ENCODE assay signal across 22 cellular contexts in the genomic region with DNA sequence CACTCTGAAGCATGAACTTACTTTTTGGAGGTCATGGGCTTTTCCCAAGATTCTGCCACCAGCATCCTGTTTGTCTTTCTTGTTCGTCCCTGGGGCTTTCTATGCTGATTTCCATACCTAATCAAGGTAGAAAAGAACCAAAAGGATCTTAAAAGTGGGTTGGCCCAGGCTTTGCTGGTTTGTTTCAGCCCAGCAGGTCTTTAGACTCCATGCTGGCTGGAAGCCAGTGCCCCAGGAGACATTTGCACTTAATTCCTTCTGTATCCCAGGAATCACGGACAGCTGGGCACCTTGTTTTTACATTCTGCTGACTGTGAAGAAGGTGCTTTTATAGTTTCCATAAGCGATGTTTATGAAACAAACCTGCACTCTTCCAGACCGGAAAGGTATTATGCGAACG.
DNase-seq lines count a peak whose midpoint lies in the region; TF ChIP-seq lines count a peak whose summit lies in the region.
"Had no signal": no experiment of that assay in that cellular context is flagged by ENCODE, and none has a peak within 500 bp of the region (broad histone marks: within the 10 kb centered on the region; RNA-seq: fewer than 3 reads in every experiment).

No MANE protein-coding gene starts in this region.

- no peaks in the 10 kb centered on the region for H3K9me3 ChIP-seq in H9 (ENCODE audit: control insufficient read depth, low read depth, low read length)
- H3K9me3 ChIP-seq: Peyer's patch, upper lobe of left lung had no signal

- H3K4me3 Mint-ChIP-seq in H9 (peak overlapping the region; percentile 12 to 53; a peak in 3 of 5 replicates), endothelial cell (ENCODE audit: unreplicated experiment) (no peak overlapping the region), nephron (no peak overlapping the region)
- H3K4me3 Mint-ChIP-seq: activated CD4-positive, alpha-beta T cell treated with anti-CD3 and anti-CD28 coated beads, Interleukin-2, amount 10 ng/mL, durations not matched to agents 24 days and 14 days; activated T-cell treated with anti-CD3 and anti-CD28 coated beads, Interleukin-2, amount 50 U/mL, for 4 hours; CD14-positive monocyte; stimulated activated memory B cell treated with anti-CD40 and anti-IgM and Interleukin-4, amounts not matched to agents 10 μg/mL and 1 μg/mL and 100 μg/mL, for 72 hours had no signal

- H3K4me2 ChIP-seq in H9 (ENCODE audit: insufficient read depth, insufficient read length, low read length) = no peak overlapping the region

- no peak overlapping the region for H3K27ac ChIP-seq in H9 (ENCODE audit: insufficient read length, low read depth, low read length)
- H3K27ac ChIP-seq: epithelial cell of prostate, Peyer's patch, upper lobe of left lung, VCaP had no signal

- no peak overlapping the region for H4K8ac ChIP-seq in H9 (replicated peaks; ENCODE audit: insufficient read length, low read depth, low read length)

- peak overlapping the region; percentile 36 to 96 (median 85); a peak in 6 of 7 replicates for H3K27ac Mint-ChIP-seq in H9
- H3K27ac Mint-ChIP-seq in endothelial cell (ENCODE audit: unreplicated experiment) = peak overlapping the region; percentile 39
- peak overlapping the region in 2 of 3 experiments; percentile 17 to 59 for H3K27ac Mint-ChIP-seq in nephron
- H3K27ac Mint-ChIP-seq: activated CD4-positive, alpha-beta T cell treated with anti-CD3 and anti-CD28 coated beads, Interleukin-2, amount 10 ng/mL, durations not matched to agents 24 days and 14 days; stimulated activated memory B cell treated with anti-CD40 and anti-IgM and Interleukin-4, amounts not matched to agents 10 μg/mL and 1 μg/mL and 100 μg/mL, for 72 hours had no signal

- H2BK15ac ChIP-seq in H9 (ENCODE audit: low read depth, low read length) = no peak overlapping the region

- TF ChIP-seq CTCF in H9 (conservative IDR thresholded peaks at IDR 0.05) (no peak), endothelial cell (IDR thresholded peaks at IDR 0.05; ENCODE audit: unreplicated experiment) (no peak), nephron (IDR thresholded peaks at IDR 0.05; ENCODE audit: unreplicated experiment in 3 of 3) (no peak), GM13976 (IDR thresholded peaks at IDR 0.05; ENCODE audit: borderline replicate concordance, control extremely low read depth, extremely low read depth, insufficient read depth, missing control alignments) (no peak)

- H3T11ph ChIP-seq in H9 (ENCODE audit: low read length) = no peak overlapping the region

- H4K91ac ChIP-seq in H9 (ENCODE audit: insufficient read length, low read depth, low read length) = no peak overlapping the region

- H3K18ac ChIP-seq in H9 (ENCODE audit: insufficient read length, low read depth, low read length) = no peak overlapping the region

- no peak overlapping the region for H3K56ac ChIP-seq in H9 (ENCODE audit: insufficient read length, low read depth, low read length)

- WGBS in H9 (ENCODE audit: extremely low coverage, insufficient read length, low lambda C conversion rate) = no CpG with 5 or more reads among the region's 6 CpGs

- H3K14ac ChIP-seq in H9 (ENCODE audit: insufficient read depth, low read length) = no peak overlapping the region

- in situ Hi-C loops in GM13976 (cut with MboI; ENCODE audit: low sequenced_read_pairs, unreplicated experiment) = no loop called here

- H3K79me1 ChIP-seq in H9 (ENCODE audit: insufficient read depth, low read depth, low read length, poor library complexity, severe bottlenecking) = no peaks in the 10 kb centered on the region

- H3K9me3 Mint-ChIP-seq in H9 (no peaks in the 10 kb centered on the region), endothelial cell (ENCODE audit: unreplicated experiment) (no peaks in the 10 kb centered on the region), nephron (no peaks in the 10 kb centered on the region)
- H3K9me3 Mint-ChIP-seq: activated CD4-positive, alpha-beta T cell treated with anti-CD3 and anti-CD28 coated beads, Interleukin-2, amount 10 ng/mL, durations not matched to agents 24 days and 14 days; activated T-cell treated with anti-CD3 and anti-CD28 coated beads, Interleukin-2, amount 50 U/mL, for 4 hours; stimulated activated memory B cell treated with anti-CD40 and anti-IgM and Interleukin-4, amounts not matched to agents 10 μg/mL and 1 μg/mL and 100 μg/mL, for 72 hours had no signal

- no peak overlapping the region for H2BK20ac ChIP-seq in H9 (ENCODE audit: low read depth, low read length, poor library complexity, severe bottlenecking)

- H2AK5ac ChIP-seq in H9 (ENCODE audit: insufficient read length, low read length) = no peak overlapping the region

- no peaks in the 10 kb centered on the region for H3K23me2 ChIP-seq in H9 (ENCODE audit: insufficient read length, low read depth, low read length, poor library complexity, severe bottlenecking)

- H3K23ac ChIP-seq in H9 (ENCODE audit: insufficient read length, low read depth, low read length) = no peak overlapping the region

- H3K36me3 Mint-ChIP-seq in H9 (ENCODE audit: insufficient read depth in 1 of 3, low read depth in 3 of 3) (no peaks in the 10 kb centered on the region), endothelial cell (ENCODE audit: low read depth, unreplicated experiment) (no peaks in the 10 kb centered on the region), nephron (ENCODE audit: low read depth) (no peaks in the 10 kb centered on the region)
- H3K36me3 Mint-ChIP-seq: CD14-positive monocyte; stimulated activated memory B cell treated with anti-CD40 and anti-IgM and Interleukin-4, amounts not matched to agents 10 μg/mL and 1 μg/mL and 100 μg/mL, for 72 hours had no signal

- no peak overlapping the region for H2AFZ ChIP-seq in H9 (ENCODE audit: low read length)

- H2BK5ac ChIP-seq in H9 (ENCODE audit: insufficient read length, low read length) = no peak overlapping the region

- DNase-seq in H9 (peak; percentile 23), NCI-H1930 (lab: John Stamatoyannopoulos, UW) (peak; percentile 29 to 51), endothelial cell (ENCODE audit: low spot score) (no peak), activated T-cell treated with anti-CD3 and anti-CD28 coated beads for 4 hours (no peak), Ammon's horn (ENCODE audit: low spot score) (no peak), GM13976 (ENCODE audit: low spot score) (no peak)
- DNase-seq: activated CD4-positive, alpha-beta T cell treated with anti-CD3 and anti-CD28 coated beads, Interleukin-2, amount 10 ng/mL, durations not matched to agents 24 days and 14 days; activated T-cell treated with anti-CD3 and anti-CD28 coated beads, Interleukin-2, amount 50 U/mL, for 4 hours; NCI-H1694; NCI-H524; Peyer's patch; SHP77 treated with DMSO at 0.1 percent for 48 hours; stimulated activated CD4-positive, alpha-beta T cell treated with anti-CD3 and anti-CD28 coated beads, Interleukin-12 subunit alpha, Interleukin-12 subunit beta, amount 100 ng/mL, for 4 hours; stimulated activated CD4-positive, alpha-beta T cell treated with anti-CD3 and anti-CD28 coated beads, Interleukin-4, amount 100 ng/mL, for 24 hours; SW 1271; T-helper 9 cell; upper lobe of left lung had no signal

- no peak overlapping the region for H3K4ac ChIP-seq in H9 (ENCODE audit: low read depth, low read length)

- H3K9ac ChIP-seq in H9 (ENCODE audit: extremely low read depth, insufficient read length, low read length) = no peak overlapping the region

- H3K27me3 Mint-ChIP-seq in H9 (ENCODE audit: low read depth) = peaks cover 6% of the 10 kb centered on the region; the same call in 1 of the 2 replicates
- H3K27me3 Mint-ChIP-seq in endothelial cell (ENCODE audit: unreplicated experiment) = no peaks in the 10 kb centered on the region
- no peaks in the 10 kb centered on the region for H3K27me3 Mint-ChIP-seq in nephron (ENCODE audit: low read depth)
- H3K27me3 Mint-ChIP-seq: activated CD4-positive, alpha-beta T cell treated with anti-CD3 and anti-CD28 coated beads, Interleukin-2, amount 10 ng/mL, durations not matched to agents 24 days and 14 days; stimulated activated memory B cell treated with anti-CD40 and anti-IgM and Interleukin-4, amounts not matched to agents 10 μg/mL and 1 μg/mL and 100 μg/mL, for 72 hours had no signal

- no peaks in the 10 kb centered on the region for H4K20me1 ChIP-seq in H9 (ENCODE audit: control insufficient read depth, insufficient read depth, insufficient read length)

- peaks cover 10% of the 10 kb centered on the region; the same call in 1 of the 2 replicates for H3K4me1 ChIP-seq in H9 (ENCODE audit: insufficient read depth, low read length)
- H3K4me1 ChIP-seq: Peyer's patch, upper lobe of left lung had no signal

- H4K5ac ChIP-seq in H9 (ENCODE audit: insufficient read length, low read depth, low read length) = no peak overlapping the region

- no peak overlapping the region for H2BK120ac ChIP-seq in H9 (ENCODE audit: low read depth, low read length, poor library complexity, severe bottlenecking)

- H3K4me1 Mint-ChIP-seq in H9 = peaks cover 48 to 49% of the 10 kb centered on the region in 2 experiments
- H3K4me1 Mint-ChIP-seq in endothelial cell (ENCODE audit: unreplicated experiment) = no peaks in the 10 kb centered on the region
- H3K4me1 Mint-ChIP-seq in nephron = peaks cover 16% of the 10 kb centered on the region
- H3K4me1 Mint-ChIP-seq: activated CD4-positive, alpha-beta T cell treated with anti-CD3 and anti-CD28 coated beads, Interleukin-2, amount 10 ng/mL, durations not matched to agents 24 days and 14 days; CD14-positive monocyte; stimulated activated memory B cell treated with anti-CD40 and anti-IgM and Interleukin-4, amounts not matched to agents 10 μg/mL and 1 μg/mL and 100 μg/mL, for 72 hours had no signal

- H3K27me3 ChIP-seq in H9 (ENCODE audit: insufficient read depth, low read length) = no peaks in the 10 kb centered on the region
- H3K27me3 ChIP-seq: upper lobe of left lung had no signal

- H2BK12ac ChIP-seq in H9 (ENCODE audit: insufficient read length, low read depth, low read length) = no peak overlapping the region

- H3K79me2 ChIP-seq in H9 (ENCODE audit: insufficient read depth, low read length) = no peaks in the 10 kb centered on the region

Comparison
In these comparisons a context has a peak if more than half of its experiments do, and no peak if none do; other contexts are left out.
1. DNase-seq: peak in H9 (single experiment) and NCI-H1930 (2 of 2); none in endothelial cell (single experiment), activated T-cell treated with anti-CD3 and anti-CD28 coated beads for 4 hours (single experiment), Ammon's horn (single experiment) and GM13976 (single experiment).
2. H3K4me3 Mint-ChIP-seq: peak in H9 (2 of 2); none in endothelial cell (single experiment) and nephron (0 of 3).
3. Peak in every context shown above with its lines, with median percentiles within 50 percentile points of each other: H3K27ac Mint-ChIP-seq.